In the genomic region with DNA sequence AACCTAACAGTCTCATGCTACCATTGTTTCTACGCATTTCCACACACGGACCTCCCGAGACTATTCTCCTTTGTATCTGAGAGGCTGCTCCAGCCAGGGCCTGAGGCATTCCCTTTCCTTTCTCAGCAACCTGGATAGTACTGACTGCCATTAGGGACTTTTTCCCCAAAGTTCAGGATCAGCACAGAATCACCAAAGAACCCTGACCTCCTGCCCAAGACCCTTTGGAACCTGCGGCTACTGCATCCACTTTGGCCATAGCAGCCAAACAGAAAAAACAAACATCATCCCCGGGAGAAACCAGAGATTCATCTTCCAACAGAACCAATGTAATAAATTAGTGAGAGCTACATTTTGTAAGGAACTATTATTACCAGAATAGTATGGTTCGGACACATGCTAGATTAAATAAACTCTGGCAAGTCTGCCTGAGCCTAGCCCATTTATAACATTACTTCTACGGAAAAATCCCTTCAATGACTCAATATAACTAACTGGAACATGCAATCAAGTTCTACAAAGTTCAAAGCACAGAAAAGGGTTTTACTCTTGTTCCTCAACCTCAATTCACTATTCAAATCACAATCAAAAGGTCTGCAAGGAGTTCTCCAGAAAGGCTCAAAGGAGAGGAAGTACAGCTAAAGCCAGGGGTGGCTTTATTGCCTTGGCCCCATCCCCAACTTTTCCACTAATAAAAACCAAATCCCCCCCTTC, we compare ENCODE assay signal across 10 cellular contexts. TPM values are rescaled to one million over a fixed set of nuclear protein-coding genes. Genes with fewer than 3 reads are reported as not detected.
A peak's percentile ranks its signal among the peaks of the same experiment; 100 is the strongest.
DNase-seq lines count a peak whose midpoint lies in the region; ATAC-seq and TF ChIP-seq lines count a peak whose summit lies in the region.
"Had no signal": no experiment of that assay in that cellular context is flagged by ENCODE, and none has a peak within 500 bp of the region (broad histone marks: within the 10 kb centered on the region; RNA-seq: fewer than 3 reads in every experiment).

No MANE protein-coding gene starts in this region.

- WGBS in lung, 2 donors = 78 to 89% methylated on average over 7 of the region's 7 CpGs

- H3K9me3 Mint-ChIP-seq in activated CD4-positive, alpha-beta T cell treated with anti-CD3 and anti-CD28 coated beads for 36 hours (ENCODE audit: low read depth) = no peaks in the 10 kb centered on the region
- H3K9me3 Mint-ChIP-seq in activated naive CD4-positive, alpha-beta T cell treated with anti-CD3 and anti-CD28 coated beads, Interleukin-2, amount 50 U/mL, for 72 hours = no peaks in the 10 kb centered on the region

- H3K4me1 ChIP-seq in lung (ENCODE audit: control insufficient read depth in 2 of 2, insufficient read depth in 2 of 2, low read length in 2 of 2) = peaks cover 7 to 23% of the 10 kb centered on the region in 2 donors
- H3K4me1 ChIP-seq in thoracic aorta (ENCODE audit: control insufficient read depth in 1 of 2, low read depth in 2 of 2) = peaks cover 36 to 72% of the 10 kb centered on the region in 2 donors
- H3K4me1 ChIP-seq: A549 had no signal

- peak overlapping the region; percentile 71 for H3K4me3 Mint-ChIP-seq in activated CD4-positive, alpha-beta T cell treated with anti-CD3 and anti-CD28 coated beads for 36 hours

- intact Hi-C loops in activated CD4-positive, alpha-beta T cell treated with anti-CD3 and anti-CD28 coated beads for 36 hours (cut with DNase I, micrococcal nuclease) = loop anchor here (1.0 to 5.0 kb wide), 14 partner anchors 11 to 644 kb away; partner anchors contain the start of genes SMCHD1 (in 2 of the 2), LPIN2 (in 1 of the 2) and TGIF1 (in 1 of the 2)

- POLR2A ChIA-PET in activated CD4-positive, alpha-beta T cell treated with anti-CD3 and anti-CD28 coated beads for 36 hours (lab: Charles Lee) = interaction anchor here (0.7 to 3.9 kb wide), 11 partner anchors 9 to 498 kb away, joined by 3 to 40 read pairs (median 5); no protein-coding TSS in a partner anchor

- H3K27ac Mint-ChIP-seq in activated CD4-positive, alpha-beta T cell treated with anti-CD3 and anti-CD28 coated beads for 36 hours = peak overlapping the region; percentile 100
- H3K27ac Mint-ChIP-seq in activated naive CD4-positive, alpha-beta T cell treated with anti-CD3 and anti-CD28 coated beads, Interleukin-2, amount 50 U/mL, for 72 hours = peak overlapping the region; percentile 98 to 99

- no peaks in the 10 kb centered on the region for H3K27me3 Mint-ChIP-seq in activated CD4-positive, alpha-beta T cell treated with anti-CD3 and anti-CD28 coated beads for 36 hours

- TF ChIP-seq CTCF in lung (IDR thresholded peaks at IDR 0.05; ENCODE audit: control extremely low read depth, extremely low read depth) (no peak), thoracic aorta (IDR thresholded peaks at IDR 0.05) (no peak)

- H3K4me1 Mint-ChIP-seq in activated CD4-positive, alpha-beta T cell treated with anti-CD3 and anti-CD28 coated beads for 36 hours = peaks cover 90% of the 10 kb centered on the region

- H3K9me3 ChIP-seq in lung (ENCODE audit: control insufficient read depth in 2 of 2, insufficient read depth in 1 of 2, low read length in 1 of 2) = no peaks in the 10 kb centered on the region
- H3K9me3 ChIP-seq in thoracic aorta = no peaks in the 10 kb centered on the region
- H3K9me3 ChIP-seq: A549 had no signal

- H3K36me3 ChIP-seq in lung (ENCODE audit: control insufficient read depth in 2 of 2, insufficient read depth in 2 of 2, low read length in 2 of 2) (peaks cover 0 to 3% of the 10 kb centered on the region in 2 donors), thoracic aorta (no peaks in the 10 kb centered on the region)

- no peak overlapping the region for H3K4me3 ChIP-seq in lung
- H3K4me3 ChIP-seq in thoracic aorta = peak overlapping the region; percentile 45
- H3K4me3 ChIP-seq: A549 had no signal

- ATAC-seq in activated CD4-positive, alpha-beta T cell treated with anti-CD3 and anti-CD28 coated beads for 36 hours = peak; percentile 28
- peak; percentile 37 to 42 for ATAC-seq in activated naive CD4-positive, alpha-beta T cell treated with anti-CD3 and anti-CD28 coated beads, Interleukin-2, amount 50 U/mL, for 72 hours
- no peak for ATAC-seq in lung (ENCODE audit: insufficient read depth, low FRiP score)
- ATAC-seq in thoracic aorta (ENCODE audit: insufficient number of reproducible peaks, low FRiP score, low read depth) = no peak
- ATAC-seq in GM18511 (IDR thresholded peaks at IDR 0.05; ENCODE audit: unreplicated experiment) = no peak
- ATAC-seq in GM18868 (IDR thresholded peaks at IDR 0.05; ENCODE audit: unreplicated experiment) = no peak
- ATAC-seq: A549 had no signal

- H3K27me3 ChIP-seq in lung (ENCODE audit: control insufficient read depth, insufficient read depth) = no peaks in the 10 kb centered on the region
- no peaks in the 10 kb centered on the region for H3K27me3 ChIP-seq in thoracic aorta (replicated peaks; ENCODE audit: insufficient read depth)

- CTCF ChIA-PET in activated CD4-positive, alpha-beta T cell treated with anti-CD3 and anti-CD28 coated beads for 36 hours (lab: Charles Lee) = interaction anchor here (0.7 to 9.9 kb wide), 15 partner anchors 9 to 336 kb away, joined by 3 to 158 read pairs (median 4); no protein-coding TSS in a partner anchor

- DNase-seq in activated CD4-positive, alpha-beta T cell treated with anti-CD3 and anti-CD28 coated beads for 36 hours = no peak
- no peak for DNase-seq in activated CD4-positive, alpha-beta T cell treated with anti-CD3 and anti-CD28 coated beads for 48 hours
- DNase-seq in activated naive CD4-positive, alpha-beta T cell treated with anti-CD3 and anti-CD28 coated beads, Interleukin-2, amount 50 U/mL, for 72 hours (ENCODE audit: low spot score in 2 of 2) = no peak
- DNase-seq in lung (ENCODE audit: low spot score) (no peak), thoracic aorta (ENCODE audit: low spot score) (no peak)
- no peak for DNase-seq in central memory CD4-positive, alpha-beta T cell
- DNase-seq: NCI-H774 had no signal

- H3K27ac ChIP-seq in lung (ENCODE audit: low read depth in 1 of 2, low read length in 1 of 2) (peak overlapping the region; percentile 21 to 82), thoracic aorta (peak overlapping the region; percentile 71 to 79)
- H3K27ac ChIP-seq: A549 had no signal

- peaks cover 62% of the 10 kb centered on the region for H3K36me3 Mint-ChIP-seq in activated CD4-positive, alpha-beta T cell treated with anti-CD3 and anti-CD28 coated beads for 36 hours (ENCODE audit: low read depth)
- peaks cover 26 to 30% of the 10 kb centered on the region in 2 donors for H3K36me3 Mint-ChIP-seq in activated naive CD4-positive, alpha-beta T cell treated with anti-CD3 and anti-CD28 coated beads, Interleukin-2, amount 50 U/mL, for 72 hours

RNA-seq across cellular contexts. Expression of gene LPIN2, which starts 51.8 kb away (rescaled TPM):
- total RNA-seq in activated CD4-positive, alpha-beta T cell treated with anti-CD3 and anti-CD28 coated beads for 36 hours = 10 to 100 TPM; 82.6 to 95.3 TPM
- total RNA-seq in activated naive CD4-positive, alpha-beta T cell treated with anti-CD3 and anti-CD28 coated beads, Interleukin-2, amount 50 U/mL, for 72 hours = 100 to 1,000 TPM in 1 of 2 donors, 10 to 100 TPM in 1; 66.0 to 113 TPM
- total RNA-seq in lung (10 to 100 TPM; 42.7 to 46.3 TPM), thoracic aorta (10 to 100 TPM; 30.6 to 42.3 TPM)
- polyA plus RNA-seq in lung = 10 to 100 TPM; 11.2 to 22.3 TPM

Comparison
In these comparisons a context has a peak if more than half of its experiments do, and no peak if none do; other contexts are left out.
1. ATAC-seq: peak in activated CD4-positive, alpha-beta T cell treated with anti-CD3 and anti-CD28 coated beads for 36 hours (single experiment) and activated naive CD4-positive, alpha-beta T cell treated with anti-CD3 and anti-CD28 coated beads, Interleukin-2, amount 50 U/mL, for 72 hours (2 of 2); none in lung (single experiment), thoracic aorta (single experiment), GM18511 (single experiment) and GM18868 (single experiment).